In the genomic region with DNA sequence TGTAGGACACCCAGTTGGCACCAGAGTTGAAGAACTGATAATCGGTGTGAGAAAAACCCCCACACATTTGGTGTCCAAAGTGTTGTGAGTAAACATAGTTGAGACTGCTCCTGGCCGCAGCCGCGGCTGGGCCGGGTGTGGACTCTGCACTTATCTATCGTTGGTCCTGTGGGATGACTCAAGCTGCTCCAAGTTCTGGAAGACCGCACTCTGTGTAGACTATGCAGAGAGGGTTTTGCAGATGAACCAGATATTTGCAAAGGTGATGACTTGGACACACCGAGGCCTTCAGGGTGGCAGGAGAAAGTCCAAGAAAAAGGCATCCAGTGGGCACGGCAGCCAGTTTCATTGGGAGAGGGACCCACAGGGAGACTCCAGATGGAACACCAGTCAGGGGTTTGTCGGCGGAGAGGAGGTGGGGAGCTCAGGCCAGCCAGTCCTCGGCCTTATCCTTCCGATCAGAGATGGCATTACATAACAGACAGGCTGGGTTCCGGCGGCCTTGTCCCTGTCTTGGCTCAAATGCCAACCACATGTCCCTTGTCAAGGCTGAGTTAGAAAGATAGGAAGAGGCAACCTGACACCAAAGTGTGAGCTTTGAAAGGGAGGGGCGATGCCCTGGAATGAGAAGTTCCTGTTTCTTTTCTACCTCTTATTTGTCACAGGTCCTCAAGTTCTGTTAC, we compare ENCODE assay signal across 8 cellular contexts. TPM values are rescaled to one million over a fixed set of nuclear protein-coding genes. Genes with fewer than 3 reads are reported as not detected.
DNase-seq lines count a peak whose midpoint lies in the region; ATAC-seq and TF ChIP-seq lines count a peak whose summit lies in the region.

No MANE protein-coding gene starts in this region.

- no peaks in the 10 kb centered on the region for H3K79me2 ChIP-seq in mesendoderm (ENCODE audit: control insufficient read depth, insufficient read depth, low read length)

- no peak overlapping the region for H3K4me2 ChIP-seq in mesendoderm (ENCODE audit: low read length)

- peaks cover 2% of the 10 kb centered on the region for H3K4me1 ChIP-seq in mesendoderm (ENCODE audit: control insufficient read depth, low read depth, low read length)

- POLR2A ChIA-PET in MCF 10A (lab: Yijun Ruan, JAX) = interaction anchor here (0.6 to 3.6 kb wide), 10 partner anchors 15 to 320 kb away, joined by 3 to 14 read pairs (median 5); a partner anchor contains a TSS
- POLR2A ChIA-PET in HEK293T (lab: Yijun Ruan, JAX) = no interaction called here

- peaks cover 15% of the 10 kb centered on the region for H3K27me3 Mint-ChIP-seq in IgD-negative memory B cell
- H3K27me3 Mint-ChIP-seq in MCF 10A (ENCODE audit: insufficient read depth, unreplicated experiment) = no peaks in the 10 kb centered on the region

- H3K18ac ChIP-seq in mesendoderm (ENCODE audit: low read length) = no peak overlapping the region

- no peaks in the 10 kb centered on the region for H3K79me1 ChIP-seq in mesendoderm (ENCODE audit: low read length)

- no peaks in the 10 kb centered on the region for H3K27me3 ChIP-seq in mesendoderm (ENCODE audit: insufficient read depth, low read length, poor library complexity)

- no peak overlapping the region for H4K8ac ChIP-seq in mesendoderm (ENCODE audit: low read depth, low read length)

- no peak overlapping the region for H2BK120ac ChIP-seq in mesendoderm (ENCODE audit: low read depth, low read length)

- H3K27ac ChIP-seq in 22Rv1 (peak overlapping the region; percentile 68), mesendoderm (ENCODE audit: low read depth, low read length) (no peak overlapping the region)

- no peak overlapping the region for H3K4ac ChIP-seq in mesendoderm (ENCODE audit: low read depth, low read length)

- H3K36me3 Mint-ChIP-seq in IgD-negative memory B cell = peaks cover 1% of the 10 kb centered on the region
- H3K36me3 Mint-ChIP-seq in MCF 10A (ENCODE audit: insufficient read depth, unreplicated experiment) = peaks cover 17% of the 10 kb centered on the region

- H3K27ac Mint-ChIP-seq in IgD-negative memory B cell (peak overlapping the region in 2 of 3 donors; percentile 44 to 68), MCF 10A (ENCODE audit: low read depth, unreplicated experiment) (peak overlapping the region; percentile 84)

- ATAC-seq in HG03432 (IDR thresholded peaks at IDR 0.05; ENCODE audit: unreplicated experiment) = no peak

- H3K4me3 Mint-ChIP-seq in IgD-negative memory B cell (peak overlapping the region in 3 of 4 donors; percentile 39 to 89 (median 74)), MCF 10A (ENCODE audit: unreplicated experiment) (peak overlapping the region; percentile 48)

- TF ChIP-seq CTCF in 22Rv1 (IDR thresholded peaks at IDR 0.05) (no peak), MCF 10A (IDR thresholded peaks at IDR 0.05; ENCODE audit: unreplicated experiment) (no peak)

- no peaks in the 10 kb centered on the region for H3K36me3 ChIP-seq in mesendoderm (ENCODE audit: control insufficient read depth, insufficient read depth, low read length)

- H3K9me3 Mint-ChIP-seq in IgD-negative memory B cell = no peaks in the 10 kb centered on the region
- H3K9me3 Mint-ChIP-seq in MCF 10A (ENCODE audit: unreplicated experiment) = no peaks in the 10 kb centered on the region

- WGBS in mesendoderm (ENCODE audit: extremely low coverage, insufficient coverage, low lambda C conversion rate) = no CpG with 5 or more reads among the region's 16 CpGs

- no peak overlapping the region for H2AK5ac ChIP-seq in mesendoderm (ENCODE audit: low read length)

- no peak overlapping the region for H3K9ac ChIP-seq in mesendoderm (ENCODE audit: low read length)

- no peak overlapping the region for H2BK5ac ChIP-seq in mesendoderm (ENCODE audit: low read length)

- DNase-seq in MCF 10A (ENCODE audit: unreplicated experiment) (peak; percentile 56), mesendoderm (peak; percentile 45), HEK293T (ENCODE audit: extremely low spot score) (no peak), NCI-H345 treated with DMSO at 0.1 percent for 48 hours (lab: John Stamatoyannopoulos, UW; ENCODE audit: unreplicated experiment) (no peak)
- no peak for DNase-seq in stimulated activated CD4-positive, alpha-beta T cell treated with anti-CD3 and anti-CD28 coated beads, Interleukin-2, amount 100 ng/mL, for 24 hours

- no peak overlapping the region for H3K23ac ChIP-seq in mesendoderm (ENCODE audit: low read length)

- CTCF ChIA-PET in MCF 10A (lab: Yijun Ruan, JAX) (interaction anchor here (0.6 to 1.7 kb wide), 15 partner anchors 15 to 462 kb away, joined by 3 to 6 read pairs (median 3); no protein-coding TSS in a partner anchor), HEK293T (lab: Yijun Ruan, JAX) (no interaction called here)

- no peak overlapping the region for H3K56ac ChIP-seq in mesendoderm (ENCODE audit: low read length)

- no peak overlapping the region for H3K4me3 ChIP-seq in mesendoderm (ENCODE audit: low read length)

- intact Hi-C loops in MCF 10A (cut with micrococcal nuclease) = loop anchor here (2.0 kb wide), 2 partner anchors 20 to 54 kb away; a partner anchor contains a TSS

- H3K4me1 Mint-ChIP-seq in IgD-negative memory B cell (peaks cover 18 to 25% (median 25%) of the 10 kb centered on the region in 3 donors), MCF 10A (ENCODE audit: insufficient read depth, unreplicated experiment) (peaks cover 36% of the 10 kb centered on the region)

- no peak overlapping the region for H2BK15ac ChIP-seq in mesendoderm (replicated peaks; ENCODE audit: low read depth)

- BruUV-seq in MCF 10A (replicated peaks; lab: Mats Ljungman, UMichigan) = no TSS peak

- H4K5ac ChIP-seq in mesendoderm (ENCODE audit: low read length) = no peak overlapping the region

TF ChIP-seq in HEK293T, 16 proteins besides CTCF, POLR2A, EP300 and RAD21:
- TF ChIP-seq TARDBP (IDR thresholded peaks at IDR 0.05) (no peak), BHLHE40 (IDR thresholded peaks at IDR 0.05; ENCODE audit: borderline replicate concordance) (no peak), FOXM1 (IDR thresholded peaks at IDR 0.05; ENCODE audit: borderline replicate concordance) (no peak), ZNF384 (IDR thresholded peaks at IDR 0.05) (no peak), NFRKB (IDR thresholded peaks at IDR 0.05) (no peak), SP1 (IDR thresholded peaks at IDR 0.05) (no peak), SUZ12 (IDR thresholded peaks at IDR 0.05) (no peak), HDGF (IDR thresholded peaks at IDR 0.05; ENCODE audit: borderline replicate concordance) (no peak), FOXA1 (IDR thresholded peaks at IDR 0.05) (no peak), LEF1 (IDR thresholded peaks at IDR 0.05; ENCODE audit: borderline replicate concordance) (no peak)
- TF ChIP-seq, protein P1, sequence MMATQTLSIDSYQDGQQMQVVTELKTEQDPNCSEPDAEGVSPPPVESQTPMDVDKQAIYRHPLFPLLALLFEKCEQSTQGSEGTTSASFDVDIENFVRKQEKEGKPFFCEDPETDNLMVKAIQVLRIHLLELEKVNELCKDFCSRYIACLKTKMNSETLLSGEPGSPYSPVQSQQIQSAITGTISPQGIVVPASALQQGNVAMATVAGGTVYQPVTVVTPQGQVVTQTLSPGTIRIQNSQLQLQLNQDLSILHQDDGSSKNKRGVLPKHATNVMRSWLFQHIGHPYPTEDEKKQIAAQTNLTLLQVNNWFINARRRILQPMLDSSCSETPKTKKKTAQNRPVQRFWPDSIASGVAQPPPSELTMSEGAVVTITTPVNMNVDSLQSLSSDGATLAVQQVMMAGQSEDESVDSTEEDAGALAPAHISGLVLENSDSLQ (IDR thresholded peaks at IDR 0.05) = no peak

RNA-seq across cellular contexts. Expression of a gene that starts 21.1 kb away (rescaled TPM):
- 3.5 TPM for polyA plus RNA-seq in IgD-negative memory B cell
- total RNA-seq in MCF 10A (2022) = 25.0 and 25.1 TPM in 2 replicates
- polyA plus RNA-seq in mesendoderm (2013, experiment 1 of 2) = 3.0 TPM
- polyA plus RNA-seq in mesendoderm (2013, experiment 2 of 2) = 3.0 TPM

RNA-seq across cellular contexts. Expression of a gene that starts 53.6 kb away (rescaled TPM):
- 5.6 TPM for polyA plus RNA-seq in IgD-negative memory B cell
- 5.2 and 5.7 TPM in 2 replicates for total RNA-seq in MCF 10A (2022)
- polyA plus RNA-seq in mesendoderm (2013, experiment 1 of 2) = 3.9 TPM
- polyA plus RNA-seq in mesendoderm (2013, experiment 2 of 2) = 3.8 TPM

Comparison
In these comparisons a context has a peak if more than half of its experiments do, and no peak if none do; other contexts are left out.
1. DNase-seq: peak in MCF 10A (single experiment) and mesendoderm (single experiment); none in stimulated activated CD4-positive, alpha-beta T cell treated with anti-CD3 and anti-CD28 coated beads, Interleukin-2, amount 100 ng/mL, for 24 hours (0 of 2), HEK293T (single experiment) and NCI-H345 treated with DMSO at 0.1 percent for 48 hours (single experiment).